36 cellular contexts compared by ENCODE assay signal in genomic region chr4:69071286-69071685, GRCh38. TPM values are rescaled to one million over a fixed set of nuclear protein-coding genes. Genes with fewer than 3 reads are reported as not detected.
"Had no signal": no experiment of that assay in that cellular context is flagged by ENCODE, and none has a peak within 500 bp of the region (broad histone marks: within the 10 kb centered on the region; RNA-seq: fewer than 3 reads in every experiment).

No MANE protein-coding gene starts in this region.

- H3K27me3 ChIP-seq: MG63 had no signal

- DNase-seq: Karpas-422, Kasumi-1, MG63, MM.1S, MV-4-11, NCI-H1048, NCI-H1092, NCI-H1092 treated with DMSO at 0.1 percent for 48 hours, NCI-H1105, NCI-H1105 treated with DMSO at 0.1 percent for 48 hours, NCI-H1417, NCI-H1417 treated with DMSO at 0.1 percent for 48 hours, NCI-H1436, NCI-H1436 treated with DMSO at 0.1 percent for 48 hours, NCI-H146, NCI-H1694, NCI-H1694 treated with DMSO at 0.1 percent for 48 hours, NCI-H187, NCI-H187 treated with DMSO at 0.1 percent for 48 hours, NCI-H1930, NCI-H2029, NCI-H2029 treated with DMSO at 0.1 percent for 48 hours, NCI-H2081, NCI-H2081 treated with DMSO at 0.1 percent for 48 hours, NCI-H2107, NCI-H2171, NCI-H2171 treated with DMSO at 0.1 percent for 48 hours, NCI-H2227 treated with DMSO at 0.1 percent for 48 hours, NCI-H226, NCI-H345, NCI-H446, NCI-H446 treated with DMSO at 0.1 percent for 48 hours, NCI-H510A, NCI-H510A treated with DMSO at 0.1 percent for 48 hours had no signal

- H3K36me3 ChIP-seq: MG63 had no signal

- H3K4me3 ChIP-seq: MG63 had no signal

- H3K9me3 ChIP-seq: MG63 had no signal

RNA-seq across cellular contexts. Expression of gene UGT2B7, which starts 25.0 kb away (rescaled TPM):
- total RNA-seq: MCF 10A, NCI-H460 had no signal
